ENCODE assay signal across 9 cellular contexts in the genomic region with DNA sequence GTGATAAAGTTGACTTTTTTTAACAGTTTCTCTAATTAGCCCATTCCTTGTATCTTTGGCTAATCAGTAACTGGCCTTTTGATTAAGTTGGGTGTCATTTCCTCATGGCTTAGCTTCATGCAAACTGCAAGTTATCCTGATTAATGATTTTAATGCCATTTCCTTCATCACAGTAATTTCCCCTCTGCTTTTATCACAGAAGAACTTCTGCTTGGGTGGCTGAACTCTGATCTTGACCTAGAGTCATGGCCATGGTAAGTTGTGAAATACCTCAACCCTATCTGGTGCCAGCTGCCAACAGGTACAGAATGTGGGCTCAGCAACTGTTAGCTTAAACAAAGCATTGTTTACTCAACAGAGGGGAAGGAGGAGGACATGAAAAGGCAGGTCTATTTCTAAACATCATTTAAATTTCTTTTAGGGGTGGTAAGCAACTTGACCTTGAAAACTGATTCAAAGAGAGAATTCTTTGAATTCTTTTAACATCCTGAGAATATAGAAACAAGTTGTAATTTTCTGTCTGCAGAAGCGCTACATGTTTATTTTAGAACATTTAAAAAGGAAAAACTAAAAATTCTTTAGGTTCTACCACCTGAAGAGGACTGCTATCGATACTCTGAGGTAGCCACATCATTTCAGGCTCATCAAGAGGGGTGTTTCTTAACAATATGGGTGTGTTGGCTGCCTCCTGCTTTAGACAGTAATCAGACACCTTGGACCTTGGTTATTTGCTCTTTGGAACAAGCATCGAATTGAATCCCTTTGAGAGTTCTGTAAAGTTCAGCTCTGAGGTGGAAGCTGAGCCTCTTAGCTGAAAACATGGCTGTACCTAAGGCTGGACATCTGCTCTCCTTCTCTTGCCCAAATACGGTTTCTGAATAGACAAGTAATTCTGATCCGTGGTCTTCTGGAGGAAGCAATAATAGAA. TPM values are rescaled to one million over a fixed set of nuclear protein-coding genes. Genes with fewer than 3 reads are reported as not detected.
DNase-seq lines count a peak whose midpoint lies in the region; ATAC-seq and TF ChIP-seq lines count a peak whose summit lies in the region.
"Had no signal": no experiment of that assay in that cellular context is flagged by ENCODE, and none has a peak within 500 bp of the region (broad histone marks: within the 10 kb centered on the region; RNA-seq: fewer than 3 reads in every experiment).

No MANE protein-coding gene starts in this region.

- peak; percentile 75 for ATAC-seq in GM18498 (IDR thresholded peaks at IDR 0.05; ENCODE audit: unreplicated experiment)
- peak; percentile 80 for ATAC-seq in HG03354 (IDR thresholded peaks at IDR 0.05; ENCODE audit: poor library complexity, severe bottlenecking, unreplicated experiment)
- ATAC-seq in RWPE2 (ENCODE audit: low read depth), result peak; percentile 70
- peak; percentile 54 for ATAC-seq in lung (ENCODE audit: insufficient read depth, low FRiP score)
- ATAC-seq in GM21576 (IDR thresholded peaks at IDR 0.05; ENCODE audit: unreplicated experiment), result no peak
- no peak for ATAC-seq in HG03439 (IDR thresholded peaks at IDR 0.05; ENCODE audit: unreplicated experiment)

- intact Hi-C loops in CD4-positive, alpha-beta memory T cell (cut with micrococcal nuclease), result no loop called here

- H3K4me3 ChIP-seq in RWPE2 (ENCODE audit: severe bottlenecking) (no peak overlapping the region), lung (no peak overlapping the region)
- no peak overlapping the region for H3K4me3 ChIP-seq in CD4-positive, alpha-beta memory T cell (ENCODE audit: low read length in 2 of 2)

- H3K4me1 ChIP-seq in RWPE2 (ENCODE audit: insufficient read depth, poor library complexity, severe bottlenecking) (peaks cover 31% of the 10 kb centered on the region), lung (ENCODE audit: control insufficient read depth in 2 of 2, insufficient read depth in 2 of 2, low read length in 2 of 2) (peaks cover 4% of the 10 kb centered on the region in 2 donors)
- H3K4me1 ChIP-seq in CD4-positive, alpha-beta memory T cell (ENCODE audit: insufficient read depth, low read length), result no peaks in the 10 kb centered on the region

- peak overlapping the region; percentile 46 for H3K27ac ChIP-seq in RWPE2 (ENCODE audit: poor library complexity, severe bottlenecking)
- peak overlapping the region in 1 of 2 donors; percentile 72 for H3K27ac ChIP-seq in lung (ENCODE audit: low read depth in 1 of 2, low read length in 1 of 2)
- H3K27ac ChIP-seq in CD4-positive, alpha-beta memory T cell (ENCODE audit: low read depth, low read length), result no peak overlapping the region

- H3K27ac Mint-ChIP-seq in CD4-positive, alpha-beta memory T cell, result no peak overlapping the region
- H3K27ac Mint-ChIP-seq: activated CD4-positive, alpha-beta memory T cell treated with anti-CD3 and anti-CD28 coated beads for 36 hours had no signal

- H3K36me3 ChIP-seq in RWPE2 (ENCODE audit: low read depth) (peaks cover 9% of the 10 kb centered on the region), lung (ENCODE audit: control insufficient read depth in 2 of 2, insufficient read depth in 2 of 2, low read length in 2 of 2) (no peaks in the 10 kb centered on the region)
- no peaks in the 10 kb centered on the region for H3K36me3 ChIP-seq in CD4-positive, alpha-beta memory T cell (ENCODE audit: insufficient read depth, low read length)

- CTCF ChIA-PET in CD4-positive, alpha-beta memory T cell (lab: Charles Lee; ENCODE audit: partially characterized antibody), result interaction anchor here (1.5 kb wide), 1 partner anchor 36 kb away, joined by 4 read pairs; no protein-coding TSS in a partner anchor

- DNase-seq in RWPE2 (ENCODE audit: low spot score) (no peak), lung (ENCODE audit: low spot score) (peak; percentile 69)
- no peak for DNase-seq in CD4-positive, alpha-beta memory T cell
- DNase-seq in activated CD4-positive, alpha-beta T cell treated with anti-CD3 and anti-CD28 coated beads for 4 hours, result no peak
- DNase-seq: activated CD4-positive, alpha-beta memory T cell treated with anti-CD3 and anti-CD28 coated beads for 36 hours had no signal

- H3K27me3 ChIP-seq in RWPE2 (ENCODE audit: insufficient read depth, poor library complexity, severe bottlenecking) (no peaks in the 10 kb centered on the region), lung (ENCODE audit: control insufficient read depth, insufficient read depth) (no peaks in the 10 kb centered on the region)
- H3K27me3 ChIP-seq in CD4-positive, alpha-beta memory T cell (ENCODE audit: insufficient read depth, low read length), result no peaks in the 10 kb centered on the region

- 49 to 54% methylated on average over 5 of the region's 5 CpGs for WGBS in lung, 2 donors

- H3K4me1 Mint-ChIP-seq in CD4-positive, alpha-beta memory T cell, result peaks cover 0 to 2% (median under 1%) of the 10 kb centered on the region in 4 donors

- no peak for TF ChIP-seq CTCF in RWPE2 (IDR thresholded peaks at IDR 0.05; ENCODE audit: poor library complexity, severe bottlenecking)
- TF ChIP-seq CTCF in lung (IDR thresholded peaks at IDR 0.05; ENCODE audit: control extremely low read depth, extremely low read depth), result no peak

- H3K9me3 Mint-ChIP-seq in CD4-positive, alpha-beta memory T cell, result peaks cover 0 to 8% (median 0%) of the 10 kb centered on the region in 8 donors

- POLR2A ChIA-PET in CD4-positive, alpha-beta memory T cell (lab: Charles Lee; ENCODE audit: partially characterized antibody), result no interaction called here

- H3K9me3 ChIP-seq in RWPE2 (ENCODE audit: severe bottlenecking) (no peaks in the 10 kb centered on the region), lung (ENCODE audit: control insufficient read depth in 2 of 2, insufficient read depth in 1 of 2, low read length in 1 of 2) (no peaks in the 10 kb centered on the region)
- H3K9me3 ChIP-seq in CD4-positive, alpha-beta memory T cell (ENCODE audit: control insufficient read depth in 1 of 2, low read length in 2 of 2), result no peaks in the 10 kb centered on the region

- H3K36me3 Mint-ChIP-seq in CD4-positive, alpha-beta memory T cell, result no peaks in the 10 kb centered on the region
- H3K36me3 Mint-ChIP-seq: activated CD4-positive, alpha-beta memory T cell treated with anti-CD3 and anti-CD28 coated beads for 36 hours had no signal

- no peaks in the 10 kb centered on the region for H3K27me3 Mint-ChIP-seq in CD4-positive, alpha-beta memory T cell
- H3K27me3 Mint-ChIP-seq: activated CD4-positive, alpha-beta memory T cell treated with anti-CD3 and anti-CD28 coated beads for 36 hours had no signal

- no peak overlapping the region for H3K4me3 Mint-ChIP-seq in CD4-positive, alpha-beta memory T cell
- H3K4me3 Mint-ChIP-seq: activated CD4-positive, alpha-beta memory T cell treated with anti-CD3 and anti-CD28 coated beads for 36 hours had no signal

RNA-seq across cellular contexts. Expression of a gene that starts 39.7 kb away (rescaled TPM):
- 100 to 1,000 TPM in 1 of 2 donors, 10 to 100 TPM in 1; 88.3 to 170 TPM for total RNA-seq in lung
- polyA plus RNA-seq in lung, result 10 to 100 TPM; 75.0 to 98.9 TPM
- 10 to 100 TPM; 22.3 to 24.2 TPM for total RNA-seq in CD4-positive, alpha-beta memory T cell
- 10 to 100 TPM; 27.5 to 30.8 TPM for polyA plus RNA-seq in CD4-positive, alpha-beta memory T cell

RNA-seq across cellular contexts. Expression of a gene that starts 47.9 kb away (rescaled TPM):
- total RNA-seq in lung, result 10 to 100 TPM; 13.4 to 31.1 TPM
- 1 to 10 TPM; 6.8 to 8.1 TPM for polyA plus RNA-seq in lung
- total RNA-seq in CD4-positive, alpha-beta memory T cell, result 10 to 100 TPM; 28.2 to 31.8 TPM
- polyA plus RNA-seq in CD4-positive, alpha-beta memory T cell, result 10 to 100 TPM; 27.7 to 37.8 TPM

Comparison
In these comparisons a context has a peak if more than half of its experiments do, and no peak if none do; other contexts are left out.
1. ATAC-seq: peak in GM18498 (single experiment), HG03354 (single experiment), RWPE2 (single experiment) and lung (single experiment); none in GM21576 (single experiment) and HG03439 (single experiment).